ENCODE assay signal across 2 cellular contexts in genomic region chr13:99067160-99067985, GRCh38.
TF ChIP-seq lines count a peak whose summit lies in the region.

No MANE protein-coding gene starts in this region.

TF ChIP-seq in IMR-90, 13 proteins besides CTCF, POLR2A, EP300 and RAD21 (continued from another document):
- TF ChIP-seq USF2 (IDR thresholded peaks at IDR 0.05; ENCODE audit: low read depth, low read length) (no peak), CHD1 (IDR thresholded peaks at IDR 0.05; ENCODE audit: low read depth, low read length) (no peak)
TF ChIP-seq in IMR-90: peak in this region for 2.

TF ChIP-seq in K562, 482 proteins besides CTCF, POLR2A, EP300 and RAD21:
- TF ChIP-seq CUX1 (CRISPR knock-in tag; IDR thresholded peaks at IDR 0.05) (no peak), MEIS2 (IDR thresholded peaks at IDR 0.05; ENCODE audit: partially characterized antibody) (peak; percentile 7), DIDO1 (tag; IDR thresholded peaks at IDR 0.05; ENCODE audit: low read depth) (no peak), CHCHD3 (CRISPR knock-in tag; IDR thresholded peaks at IDR 0.05) (no peak), HCFC1 (IDR thresholded peaks at IDR 0.05; ENCODE audit: low read depth, low read length) (no peak), ZNF384 (IDR thresholded peaks at IDR 0.05; ENCODE audit: low read depth, low read length) (no peak)
